Comparison of ENCODE assay signal across 8 cellular contexts in the genomic region with DNA sequence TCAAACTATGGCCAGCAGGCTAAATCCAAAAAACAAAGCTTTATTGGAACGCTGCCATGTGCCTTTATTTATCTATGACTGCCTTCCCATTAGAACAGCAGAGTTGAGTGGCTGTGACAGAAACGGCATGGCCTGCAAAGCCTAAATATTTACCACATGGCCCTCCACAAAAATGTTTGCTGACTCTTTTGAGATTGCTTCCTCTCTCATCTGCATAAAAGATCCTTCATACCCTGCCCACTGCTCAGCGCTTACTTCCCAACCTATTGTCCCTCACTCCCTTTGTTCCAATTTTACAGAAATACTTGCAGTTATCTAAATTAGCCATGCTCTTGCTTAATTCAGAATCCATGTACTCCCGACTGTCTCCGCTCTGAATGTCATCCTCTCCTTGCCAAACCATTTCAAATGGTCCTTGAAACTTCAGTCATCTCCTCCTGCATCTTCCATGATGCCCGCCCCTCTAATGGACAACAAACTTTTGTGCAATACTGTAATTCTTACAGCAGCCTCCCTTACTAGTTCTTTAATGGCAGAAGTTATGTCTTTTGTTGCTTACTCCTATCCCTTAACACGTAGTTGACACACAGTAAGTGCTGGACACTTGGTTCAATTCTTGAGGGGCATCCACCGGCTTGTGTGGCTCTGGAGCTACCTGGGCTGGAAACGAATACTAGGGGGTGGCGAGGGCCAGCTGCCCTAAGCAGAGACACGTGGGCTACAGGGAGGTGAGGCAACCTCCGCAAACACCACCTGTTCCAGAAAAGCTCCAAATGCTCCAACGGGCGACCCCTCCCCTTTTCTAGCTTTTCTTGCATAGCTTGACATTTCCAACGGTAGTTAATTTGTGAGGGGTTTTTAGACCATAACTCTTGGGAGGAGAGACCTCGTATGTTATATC.
DNase-seq lines count a peak whose midpoint lies in the region; ATAC-seq, FAIRE-seq and TF ChIP-seq lines count a peak whose summit lies in the region.

No MANE protein-coding gene starts in this region.

- peaks cover 30% of the 10 kb centered on the region for H3K36me3 ChIP-seq in DND-41 (ENCODE audit: insufficient read depth, low read length)
- peaks cover 29% of the 10 kb centered on the region for H3K36me3 ChIP-seq in KOPT-K1 (ENCODE audit: insufficient read depth, low read length)
- no peaks in the 10 kb centered on the region for H3K36me3 ChIP-seq in duodenal mucosa (ENCODE audit: control insufficient read depth in 1 of 2, insufficient read depth in 2 of 2, low read length in 2 of 2)

- peak; percentile 48 for DNase-seq in DND-41
- DNase-seq in SHP77 treated with DMSO at 0.1 percent for 48 hours (lab: John Stamatoyannopoulos, UW): peak; percentile 76
- no peak for DNase-seq in H54 (ENCODE audit: insufficient read length, low spot score)
- no peak for DNase-seq in urothelium cell line (ENCODE audit: low spot score)

- H3K27ac ChIP-seq in DND-41 (ENCODE audit: low read length) (peak overlapping the region; percentile 79), KOPT-K1 (ENCODE audit: low read depth, low read length, poor library complexity, severe bottlenecking) (peak overlapping the region; percentile 90), duodenal mucosa (ENCODE audit: low read depth, low read length) (no peak overlapping the region)

- no peaks in the 10 kb centered on the region for H3K9me3 Mint-ChIP-seq in nephron

- TF ChIP-seq CTCF in DND-41 (IDR thresholded peaks at IDR 0.05; ENCODE audit: borderline replicate concordance, extremely low read depth, low read length, poor library complexity, severe bottlenecking): no peak
- TF ChIP-seq CTCF in nephron (IDR thresholded peaks at IDR 0.05; ENCODE audit: unreplicated experiment in 3 of 3): no peak

- peak overlapping the region; percentile 86 for H2AFZ ChIP-seq in DND-41 (ENCODE audit: low read depth, low read length)

- no peak for TF ChIP-seq POLR2A in H54 (IDR thresholded peaks at IDR 0.05; ENCODE audit: low read depth, low read length)

- H3K9ac ChIP-seq in DND-41 (ENCODE audit: low read depth, low read length) (peak overlapping the region; percentile 83), duodenal mucosa (ENCODE audit: low read depth in 1 of 2, low read length in 2 of 2) (peak overlapping the region; percentile 4 to 25)

- H4K20me1 ChIP-seq in DND-41 (ENCODE audit: insufficient read depth, low read length): peaks cover 34% of the 10 kb centered on the region; the same call in 1 of the 2 replicates

- peak overlapping the region; percentile 97 for H3K4me2 ChIP-seq in DND-41 (ENCODE audit: insufficient read depth, low read length)

- peak overlapping the region in 1 of 3 experiments; percentile 0 for H3K27ac Mint-ChIP-seq in nephron

- H3K4me3 Mint-ChIP-seq in nephron: peak overlapping the region; percentile 72 to 95 (median 92)

- H3K27me3 ChIP-seq in DND-41 (ENCODE audit: insufficient read depth, low read length, poor library complexity) (no peaks in the 10 kb centered on the region), duodenal mucosa (ENCODE audit: control insufficient read depth in 1 of 2, insufficient read depth in 2 of 2, low read length in 2 of 2) (no peaks in the 10 kb centered on the region)

- H3K27me3 Mint-ChIP-seq in nephron (ENCODE audit: low read depth): no peaks in the 10 kb centered on the region

- H3K36me3 Mint-ChIP-seq in nephron (ENCODE audit: low read depth): no peaks in the 10 kb centered on the region

- H3K9me3 ChIP-seq in DND-41 (ENCODE audit: insufficient read depth, low read length, severe bottlenecking): no peaks in the 10 kb centered on the region
- H3K9me3 ChIP-seq in KOPT-K1 (ENCODE audit: insufficient read depth, low read length, poor library complexity, severe bottlenecking): no peaks in the 10 kb centered on the region
- H3K9me3 ChIP-seq in duodenal mucosa (ENCODE audit: control insufficient read depth in 1 of 2, low read length in 2 of 2): no peaks in the 10 kb centered on the region

- peak; percentile 48 for ATAC-seq in DND-41 (ENCODE audit: insufficient read depth, low read depth)
- peak; percentile 31 for ATAC-seq in GM21423 (IDR thresholded peaks at IDR 0.05; ENCODE audit: unreplicated experiment)

- peaks cover 12% of the 10 kb centered on the region for H3K4me1 Mint-ChIP-seq in nephron

- FAIRE-seq in H54 (lab: Jason Lieb, UNC) (no peak), urothelium cell line (lab: Jason Lieb, UNC) (no peak)

- peak overlapping the region; percentile 55 to 63 for H3K4me3 ChIP-seq in DND-41 (ENCODE audit: low read depth in 1 of 2, low read length in 2 of 2)
- H3K4me3 ChIP-seq in duodenal mucosa (ENCODE audit: low read depth in 1 of 2, low read length in 2 of 2): peak overlapping the region; percentile 83 to 87

- H3K4me1 ChIP-seq in DND-41 (ENCODE audit: insufficient read depth, low read length) (peaks cover 26% of the 10 kb centered on the region), duodenal mucosa (ENCODE audit: control insufficient read depth in 1 of 2, insufficient read depth in 2 of 2, low read length in 2 of 2) (peaks cover 9 to 12% of the 10 kb centered on the region in 2 donors)

- H3K79me2 ChIP-seq in DND-41 (ENCODE audit: insufficient read depth, low read length): peaks cover 56% of the 10 kb centered on the region

Comparison
In these comparisons a context has a peak if more than half of its experiments do, and no peak if none do; other contexts are left out.
1. DNase-seq: peak in DND-41 (single experiment) and SHP77 treated with DMSO at 0.1 percent for 48 hours (single experiment); none in H54 (single experiment) and urothelium cell line (single experiment).